Comparison of ENCODE assay signal across 8 cellular contexts in the genomic region with DNA sequence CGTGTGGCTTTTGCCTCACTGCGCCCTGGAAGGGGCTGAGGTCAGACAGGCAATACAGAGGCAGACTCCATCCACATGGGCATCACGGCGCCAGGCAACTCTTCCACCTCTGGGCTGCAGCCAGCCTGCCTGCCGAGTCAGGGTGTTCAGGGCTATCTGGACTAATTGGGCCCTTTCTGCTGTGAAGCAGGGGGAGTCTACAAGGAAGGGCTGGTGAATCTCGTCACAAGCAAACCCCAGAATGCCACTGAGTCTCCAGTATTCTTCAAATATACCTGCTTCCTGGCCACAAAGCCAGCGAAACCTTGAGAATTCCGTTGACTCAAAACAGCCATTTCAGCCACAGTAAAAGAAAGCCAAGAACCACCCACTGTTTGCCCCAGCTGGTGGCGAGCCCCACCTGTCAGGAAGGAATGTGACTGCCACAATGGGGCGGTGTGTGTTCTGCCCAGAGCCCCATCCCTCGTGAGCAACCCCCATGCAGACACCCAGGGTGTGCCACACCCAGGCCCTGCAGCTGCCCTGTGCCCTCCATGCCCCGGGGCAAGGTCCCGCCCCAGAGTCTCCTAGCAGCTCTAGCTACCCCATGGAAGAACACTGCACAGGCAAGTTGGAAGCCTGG.
A peak's percentile ranks its signal among the peaks of the same experiment; 100 is the strongest.
DNase-seq lines count a peak whose midpoint lies in the region; ATAC-seq and TF ChIP-seq lines count a peak whose summit lies in the region.

No MANE protein-coding gene starts in this region.

- no peak overlapping the region for H2BK15ac ChIP-seq in neuronal stem cell (ENCODE audit: low read length)

- H3K79me1 ChIP-seq in neuronal stem cell (ENCODE audit: low read depth, low read length): peaks cover 19% of the 10 kb centered on the region

- H4K8ac ChIP-seq in neuronal stem cell (ENCODE audit: low read depth, low read length): peak overlapping the region; percentile 84

- ATAC-seq in heart right ventricle: no peak
- no peak for ATAC-seq in heart left ventricle
- peak; percentile 74 for ATAC-seq in HG03460 (IDR thresholded peaks at IDR 0.05; ENCODE audit: unreplicated experiment)

- H2BK5ac ChIP-seq in neuronal stem cell (ENCODE audit: low read length): peak overlapping the region; percentile 2

- H3K9me3 ChIP-seq in heart right ventricle (no peaks in the 10 kb centered on the region), heart left ventricle (no peaks in the 10 kb centered on the region), neuronal stem cell (replicated peaks in 1 of 2; ENCODE audit: control insufficient read depth in 2 of 2, insufficient read depth in 1 of 2, low read depth in 1 of 2, low read length in 2 of 2) (no peaks in the 10 kb centered on the region), ascending aorta (no peaks in the 10 kb centered on the region), WERI-Rb-1 (ENCODE audit: severe bottlenecking) (no peaks in the 10 kb centered on the region)

- no peak overlapping the region for H3K14ac ChIP-seq in neuronal stem cell (ENCODE audit: low read length)

- intact Hi-C loops in heart right ventricle (cut with DNase I): loop anchor here in 4 of 10 donors (2.0 to 5.0 kb wide), 6 partner anchors 65 to 116 kb away; a partner anchor contains a TSS
- intact Hi-C loops in heart left ventricle (cut with DNase I): loop anchor here in 6 of 10 donors (2.0 to 10.0 kb wide), 5 partner anchors 62 to 115 kb away; a partner anchor contains a TSS
- intact Hi-C loops in ascending aorta (cut with DNase I): no loop called here

- no peak overlapping the region for H3K4me3 ChIP-seq in heart right ventricle
- H3K4me3 ChIP-seq in heart left ventricle: no peak overlapping the region
- no peak overlapping the region for H3K4me3 ChIP-seq in neuronal stem cell (ENCODE audit: low read length in 2 of 2)
- no peak overlapping the region for H3K4me3 ChIP-seq in ascending aorta
- no peak overlapping the region for H3K4me3 ChIP-seq in WERI-Rb-1 (ENCODE audit: low read depth, low read length)

- H3K27ac ChIP-seq in heart right ventricle: peak overlapping the region in 6 of 10 donors; percentile 50 to 76 (median 66)
- H3K27ac ChIP-seq in heart left ventricle: peak overlapping the region in 5 of 12 donors; percentile 38 to 74 (median 69)
- no peak overlapping the region for H3K27ac ChIP-seq in neuronal stem cell (replicated peaks; ENCODE audit: low read length)
- H3K27ac ChIP-seq in ascending aorta: no peak overlapping the region
- no peak overlapping the region for H3K27ac ChIP-seq in WERI-Rb-1

- H3K27me3 ChIP-seq in heart right ventricle: no peaks in the 10 kb centered on the region
- no peaks in the 10 kb centered on the region for H3K27me3 ChIP-seq in heart left ventricle
- no peaks in the 10 kb centered on the region for H3K27me3 ChIP-seq in neuronal stem cell (ENCODE audit: control insufficient read depth in 3 of 3, insufficient read depth in 3 of 3, low read depth in 1 of 3, low read length in 3 of 3)
- H3K27me3 ChIP-seq in ascending aorta: no peaks in the 10 kb centered on the region
- H3K27me3 ChIP-seq in WERI-Rb-1 (ENCODE audit: insufficient read depth, low read depth, severe bottlenecking): no peaks in the 10 kb centered on the region

- in situ Hi-C loops in ACHN (cut with HindIII; ENCODE audit: low pct_ligation_motif_present, low pct_unique_long_range_greater_than_20kb, low sequenced_read_pairs): no loop called here

- H3K4me1 ChIP-seq in heart right ventricle: peaks cover 61 to 100% (median 97%) of the 10 kb centered on the region in 9 donors
- peaks cover 7 to 99% (median 87%) of the 10 kb centered on the region in 12 donors for H3K4me1 ChIP-seq in heart left ventricle
- peaks cover 0 to 32% of the 10 kb centered on the region in 2 donors for H3K4me1 ChIP-seq in neuronal stem cell (ENCODE audit: control insufficient read depth in 2 of 2, insufficient read depth in 1 of 2, low read depth in 1 of 2, low read length in 2 of 2)
- H3K4me1 ChIP-seq in ascending aorta: peaks cover 15 to 31% of the 10 kb centered on the region in 2 donors

- no peak overlapping the region for H2BK12ac ChIP-seq in neuronal stem cell (ENCODE audit: low read length)

- no peak overlapping the region for H3K4ac ChIP-seq in neuronal stem cell (ENCODE audit: low read length)

- no peak overlapping the region for H3K4me2 ChIP-seq in neuronal stem cell (ENCODE audit: insufficient read depth, low read length, poor library complexity, severe bottlenecking)

- H3K18ac ChIP-seq in neuronal stem cell (ENCODE audit: low read length): peak overlapping the region; percentile 33

- no peak overlapping the region for H2AFZ ChIP-seq in neuronal stem cell (ENCODE audit: low read length)

- TF ChIP-seq CTCF in heart right ventricle (IDR thresholded peaks at IDR 0.05) (no peak), heart left ventricle (IDR thresholded peaks at IDR 0.05) (no peak), ascending aorta (IDR thresholded peaks at IDR 0.05) (no peak), WERI-Rb-1 (IDR thresholded peaks at IDR 0.05; ENCODE audit: low read depth, low read length) (no peak)

- H4K91ac ChIP-seq in neuronal stem cell (ENCODE audit: low read depth, low read length, poor library complexity): no peak overlapping the region

- H3K36me3 ChIP-seq in heart right ventricle (peaks cover 0 to 21% (median 0%) of the 10 kb centered on the region in 9 donors), heart left ventricle (peaks cover 0 to 15% (median 5%) of the 10 kb centered on the region in 9 donors), neuronal stem cell (replicated peaks in 1 of 2; ENCODE audit: control insufficient read depth in 2 of 2, insufficient read depth in 2 of 2, low read length in 2 of 2) (peaks cover 0 to 15% of the 10 kb centered on the region in 2 donors), ascending aorta (peaks cover 0 to 6% of the 10 kb centered on the region in 2 donors), WERI-Rb-1 (no peaks in the 10 kb centered on the region)

- no peak for TF ChIP-seq POLR2A in heart left ventricle (IDR thresholded peaks at IDR 0.05)

- DNase-seq in heart right ventricle (no peak), heart left ventricle (no peak), activated T-helper 1 cell treated with Interleukin-2 at 50 U/mL for 16 hours (ENCODE audit: low read depth) (peak; percentile 35), neuronal stem cell (ENCODE audit: low spot score) (no peak), ascending aorta (ENCODE audit: low spot score in 2 of 2) (no peak), ACHN (no peak), WERI-Rb-1 (no peak)

- no peak overlapping the region for H2BK120ac ChIP-seq in neuronal stem cell (ENCODE audit: low read depth, low read length)

- no peak overlapping the region for H2AK5ac ChIP-seq in neuronal stem cell (ENCODE audit: low read depth, low read length)

- 67 to 77% methylated on average over 13 of the region's 13 CpGs for WGBS in heart right ventricle, 2 donors
- WGBS in heart left ventricle, 4 donors: 64 to 80% (median 77%) methylated on average over 13 of the region's 13 CpGs
- no CpG with 5 or more reads among the region's 13 CpGs for WGBS in neuronal stem cell (ENCODE audit: extremely low coverage in 2 of 2, insufficient read length in 2 of 2, insufficient replicate concordance in 1 of 2), 2 donors

- H3K23ac ChIP-seq in neuronal stem cell (ENCODE audit: low read depth, low read length, poor library complexity): no peak overlapping the region

- H3K9ac ChIP-seq in neuronal stem cell (ENCODE audit: low read depth, low read length, poor library complexity): peak overlapping the region; percentile 2

Comparison
In these comparisons a context has a peak if more than half of its experiments do, and no peak if none do; other contexts are left out.
1. H3K27ac ChIP-seq: peak in heart right ventricle (6 of 10); none in neuronal stem cell (single experiment), ascending aorta (0 of 2) and WERI-Rb-1 (single experiment).